ENCODE assay signal across 31 cellular contexts in the genomic region with DNA sequence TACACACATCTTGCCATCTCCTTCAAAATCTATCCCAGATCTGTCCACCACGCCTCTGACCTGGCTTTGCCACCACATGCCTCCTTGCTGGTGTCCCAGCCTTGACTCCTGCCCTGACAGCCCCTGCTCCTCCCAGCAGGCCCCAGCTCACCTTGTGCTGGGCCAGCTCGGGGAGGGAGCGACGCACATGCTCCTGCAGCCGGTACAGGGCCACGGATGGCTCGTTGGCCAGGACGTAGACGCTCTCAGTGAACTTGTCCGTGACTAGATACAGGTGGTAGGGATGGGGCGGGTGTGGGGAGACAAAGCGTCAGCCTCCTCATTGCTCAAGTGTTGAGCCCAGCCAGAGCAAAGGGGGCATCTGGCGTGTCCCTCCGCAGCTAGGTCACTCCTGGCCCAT. TPM values are rescaled to one million over a fixed set of nuclear protein-coding genes. Genes with fewer than 3 reads are reported as not detected.
DNase-seq lines count a peak whose midpoint lies in the region; ATAC-seq and TF ChIP-seq lines count a peak whose summit lies in the region.
"Had no signal": no experiment of that assay in that cellular context is flagged by ENCODE, and none has a peak within 500 bp of the region (broad histone marks: within the 10 kb centered on the region; RNA-seq: fewer than 3 reads in every experiment).

No MANE protein-coding gene starts in this region.

- no peak for DNase-seq in CD14-positive monocyte (ENCODE audit: low spot score)
- DNase-seq in HCT116 (ENCODE audit: low read depth, low spot score) = no peak
- no peak for DNase-seq in DMS53 (lab: John Stamatoyannopoulos, UW)
- no peak for DNase-seq in sciatic nerve (ENCODE audit: low spot score)
- DNase-seq in HT-29 (ENCODE audit: low spot score) = no peak
- no peak for DNase-seq in medulla oblongata (ENCODE audit: extremely low spot score)
- DNase-seq: ACHN; activated CD4-positive, alpha-beta T cell treated with anti-CD3 and anti-CD28 coated beads for 1 hour; activated CD8-positive, alpha-beta T cell treated with anti-CD3 and anti-CD28 coated beads, Interleukin-2, amount 10 ng/mL, durations not matched to agents 7 days and 5 days; activated gamma-delta T cell treated with Interleukin-2 at 50 U/mL for 16 hours; activated T-cell treated with anti-CD3 and anti-CD28 coated beads for 4 hours; aorta; BE2C; colonic mucosa; DMS79 treated with DMSO at 0.1 percent for 48 hours; heart right ventricle; kidney glomerular epithelial cell; mammary epithelial cell; NCI-H446; NCI-H82; sigmoid colon; stimulated activated CD4-positive, alpha-beta T cell treated with anti-CD3 and anti-CD28 coated beads, Interleukin-15, amount 100 ng/mL, for 24 hours; stimulated activated naive CD8-positive, alpha-beta T cell treated with anti-CD3 and anti-CD28 coated beads, Interleukin-15, Interleukin-2, amounts not matched to agents 100 U/mL and 50 U/mL, for 24 hours; tibial artery had no signal

- peaks cover 32% of the 10 kb centered on the region for H3K79me2 ChIP-seq in HCT116 (ENCODE audit: insufficient read depth, low read length)

- no peak for TF ChIP-seq POLR2A in HCT116 (IDR thresholded peaks at IDR 0.05; ENCODE audit: borderline replicate concordance, extremely low read depth, insufficient read depth, insufficient read length)

- no peaks in the 10 kb centered on the region for H3K9me3 ChIP-seq in HCT116 (ENCODE audit: control insufficient read depth in 1 of 2, insufficient read depth in 1 of 2, low read depth in 1 of 2, low read length in 2 of 2)
- H3K9me3 ChIP-seq in neutrophil = no peaks in the 10 kb centered on the region
- H3K9me3 ChIP-seq: BE2C, colonic mucosa, esophagus muscularis mucosa, sigmoid colon, tibial artery had no signal

- no peak overlapping the region for H3K9ac ChIP-seq in HCT116 (ENCODE audit: low read length)

- ATAC-seq in HCT116 = no peak
- ATAC-seq in sciatic nerve = no peak

- H3K27ac ChIP-seq in HCT116 (ENCODE audit: low read depth, low read length) (0 out of 2 replicates have a peak overlapping the region, but pooled peaks have one; percentile 14), adipose tissue (ENCODE audit: low read depth, low read length) (peak overlapping the region; percentile 84), neutrophil (peak overlapping the region; percentile 97)
- H3K27ac ChIP-seq: colonic mucosa, esophagus muscularis mucosa, foreskin keratinocyte, sigmoid colon, SK-N-MC, tibial artery had no signal

- intact Hi-C loops in CD14-positive monocyte (cut with micrococcal nuclease) (no loop called here), HCT116 (cut with micrococcal nuclease) (loop anchor here (2.0 kb wide), 1 partner anchor 156 kb away; no protein-coding TSS in a partner anchor), sciatic nerve (cut with DNase I) (no loop called here)

- peaks cover 39 to 68% of the 10 kb centered on the region in 2 donors for H3K36me3 Mint-ChIP-seq in CD14-positive monocyte

- H3K27ac Mint-ChIP-seq in CD14-positive monocyte = peak overlapping the region; percentile 64 to 87 (median 84)
- H3K27ac Mint-ChIP-seq: activated CD8-positive, alpha-beta T cell treated with anti-CD3 and anti-CD28 coated beads, Interleukin-2, amount 10 ng/mL, durations not matched to agents 7 days and 5 days had no signal

- H3K4me3 Mint-ChIP-seq in CD14-positive monocyte = peak overlapping the region in 1 of 2 donors; percentile 2
- H3K4me3 Mint-ChIP-seq: activated CD8-positive, alpha-beta T cell treated with anti-CD3 and anti-CD28 coated beads, Interleukin-2, amount 10 ng/mL, durations not matched to agents 7 days and 5 days had no signal

- peaks cover 0 to 12% of the 10 kb centered on the region in 2 experiments; a peak in 2 of 4 replicates for H3K36me3 ChIP-seq in HCT116 (ENCODE audit: control insufficient read depth in 1 of 2, insufficient read depth in 2 of 2, low read length in 2 of 2)
- peaks cover 30% of the 10 kb centered on the region for H3K36me3 ChIP-seq in neutrophil
- H3K36me3 ChIP-seq: BE2C had no signal

- peaks cover 15 to 29% (median 22%) of the 10 kb centered on the region in 7 donors for H3K9me3 Mint-ChIP-seq in CD14-positive monocyte

- RAD21 ChIA-PET in HCT116 (lab: Charles Lee; ENCODE audit: low non-redundant PET in 1 of 2, low total read pairs in 2 of 2, uncharacterized antibody in 2 of 2, unreplicated experiment in 2 of 2) = no interaction called here

- no peaks in the 10 kb centered on the region for H4K20me1 ChIP-seq in HCT116 (ENCODE audit: insufficient read depth)

- peaks cover 11 to 29% of the 10 kb centered on the region in 2 experiments for H3K4me1 ChIP-seq in HCT116 (ENCODE audit: control insufficient read depth in 1 of 2, insufficient read depth in 2 of 2, low read length in 2 of 2)
- H3K4me1 ChIP-seq in neutrophil (ENCODE audit: control insufficient read depth in 1 of 2, insufficient read depth in 1 of 2, low read depth in 1 of 2, low read length in 1 of 2) = peaks cover 86 to 100% of the 10 kb centered on the region in 2 experiments
- H3K4me1 ChIP-seq: BE2C had no signal

- H3K4me3 ChIP-seq in HCT116 (replicated peaks in 1 of 2; ENCODE audit: low read depth in 1 of 2, low read length in 2 of 2) (no peak overlapping the region), neutrophil (ENCODE audit: low read depth in 1 of 2, low read length in 1 of 2) (peak overlapping the region; percentile 22 to 25)
- H3K4me3 ChIP-seq: colonic mucosa, esophagus muscularis mucosa, heart right ventricle, sigmoid colon, SK-N-MC, tibial artery had no signal

- no peak for TF ChIP-seq CTCF in CD14-positive monocyte (IDR thresholded peaks at IDR 0.05)
- 0 out of 6 replicates have a peak, but pooled peaks of 1 of the 3 experiments have one; percentile 1 for TF ChIP-seq CTCF in HCT116 (IDR thresholded peaks at IDR 0.05 in 2 of 3, conservative IDR thresholded peaks at IDR 0.05 in 1 of 3; ENCODE audit: borderline replicate concordance in 1 of 3, insufficient read depth in 1 of 3, low read depth in 2 of 3, low read length in 2 of 3)
- TF ChIP-seq CTCF in neutrophil (IDR thresholded peaks at IDR 0.05) = no peak

- peaks cover 0 to 1% (median 0%) of the 10 kb centered on the region in 3 donors for H3K27me3 Mint-ChIP-seq in CD14-positive monocyte (ENCODE audit: low read depth in 3 of 3)
- H3K27me3 Mint-ChIP-seq: progenitor cell of endocrine pancreas had no signal

- no TSS peak for BruUV-seq in HCT116 (replicated peaks; lab: Mats Ljungman, UMichigan)

- H3K4me2 ChIP-seq in HCT116 (ENCODE audit: low read length) = no peak overlapping the region

- CTCF ChIA-PET in HCT116 (lab: Charles Lee) = no interaction called here

- WGBS in adipose tissue, 3 donors = 93 to 97% (median 96%) methylated on average over 14 of the region's 14 CpGs

- no peaks in the 10 kb centered on the region for H3K27me3 ChIP-seq in HCT116 (ENCODE audit: insufficient read depth, low read length)
- no peaks in the 10 kb centered on the region for H3K27me3 ChIP-seq in neutrophil
- H3K27me3 ChIP-seq: BE2C, colonic mucosa, esophagus muscularis mucosa, foreskin keratinocyte, heart right ventricle, sigmoid colon, tibial artery had no signal

- H3K9me2 ChIP-seq in HCT116 (ENCODE audit: insufficient read depth) = no peaks in the 10 kb centered on the region

- peaks cover 31% of the 10 kb centered on the region for H3K4me1 Mint-ChIP-seq in CD14-positive monocyte

- POLR2A ChIA-PET in HCT116 (lab: Charles Lee) = no interaction called here

- TF ChIP-seq RAD21 in HCT116 (IDR thresholded peaks at IDR 0.05; ENCODE audit: low read depth) = no peak

- H2AFZ ChIP-seq in HCT116 (ENCODE audit: low read depth, low read length, poor library complexity, severe bottlenecking) = no peak overlapping the region

TF ChIP-seq in HCT116, 20 proteins besides CTCF, POLR2A, EP300 and RAD21:
- no peak for TF ChIP-seq ZFX (IDR thresholded peaks at IDR 0.05)

RNA-seq across cellular contexts. Expression of a gene that starts 5.2 kb away (rescaled TPM):
- polyA plus RNA-seq in CD14-positive monocyte (10 to 100 TPM; 31.6 to 36.5 TPM), adipose tissue (10 to 100 TPM; 12.4 to 37.7 (median 35.4) TPM)
- total RNA-seq in HCT116 (2021; ENCODE audit: unreplicated experiment) (17.1 TPM), sciatic nerve (28.6 TPM)
- 7.0 and 9.9 TPM in 2 replicates for polyA plus RNA-seq in HCT116 (2012)
- 40.1 and 50.5 TPM in 2 replicates for total RNA-seq in HT-29 (2014; rRNA removed; shearing (Covaris generic))

RNA-seq across cellular contexts. Expression of a gene that starts 5.3 kb away (rescaled TPM):
- polyA plus RNA-seq in CD14-positive monocyte = 10 to 100 TPM; 62.2 to 66.6 TPM
- total RNA-seq in HCT116 (2021; ENCODE audit: unreplicated experiment) = 78.9 TPM
- 99.7 and 103 TPM in 2 replicates for polyA plus RNA-seq in HCT116 (2012)
- polyA plus RNA-seq in adipose tissue = 10 to 100 TPM; 41.8 to 93.6 (median 70.7) TPM
- 58.2 TPM for total RNA-seq in sciatic nerve
- 75.0 and 89.8 TPM in 2 replicates for total RNA-seq in HT-29 (2014; rRNA removed; shearing (Covaris generic))

RNA-seq across cellular contexts. Expression of a gene that starts 16.5 kb away (rescaled TPM):
- polyA plus RNA-seq in CD14-positive monocyte (1 to 10 TPM; 6.4 TPM), adipose tissue (10 to 100 TPM in 2 of 3 donors, 1 to 10 TPM in 1; 9.3 to 16.0 (median 15.5) TPM)
- total RNA-seq in HCT116 (2021; ENCODE audit: unreplicated experiment) (45.3 TPM), sciatic nerve (9.2 TPM)
- 27.4 and 37.7 TPM in 2 replicates for polyA plus RNA-seq in HCT116 (2012)
- 28.7 and 32.3 TPM in 2 replicates for total RNA-seq in HT-29 (2014; rRNA removed; shearing (Covaris generic))

RNA-seq across cellular contexts. Expression of a gene that starts 16.7 kb away (rescaled TPM):
- under 1 TPM; 0.15 to 0.30 TPM for polyA plus RNA-seq in CD14-positive monocyte
- 7.9 TPM for total RNA-seq in HCT116 (2021; ENCODE audit: unreplicated experiment)
- polyA plus RNA-seq in HCT116 (2012) = 0.45 and 0.73 TPM in 2 replicates
- under 1 TPM; 0.22 to 1.00 (median 0.23) TPM for polyA plus RNA-seq in adipose tissue
- 4.7 TPM for total RNA-seq in sciatic nerve
- 0.38 and 0.55 TPM in 2 replicates for total RNA-seq in HT-29 (2014; rRNA removed; shearing (Covaris generic))
- total RNA-seq: esophagus muscularis mucosa, sigmoid colon had no signal

RNA-seq across cellular contexts. Expression of a gene that starts 25.0 kb away (rescaled TPM):
- not detected for polyA plus RNA-seq in CD14-positive monocyte
- 0.07 TPM for total RNA-seq in HCT116 (2021; ENCODE audit: unreplicated experiment)
- polyA plus RNA-seq in HCT116 (2012) = 0.14 and 0.20 TPM in 2 replicates
- under 1 TPM in 2 of 3 donors, not detected in 1; 0.01 to 0.06 TPM for polyA plus RNA-seq in adipose tissue
- total RNA-seq in sciatic nerve = not detected
- not detected in 2 replicates for total RNA-seq in HT-29 (2014; rRNA removed; shearing (Covaris generic))
- total RNA-seq: activated CD8-positive, alpha-beta T cell treated with anti-CD3 and anti-CD28 coated beads, Interleukin-2, amount 10 ng/mL, durations not matched to agents 7 days and 5 days; aorta; foreskin keratinocyte; heart right ventricle; LHCN-M2; mammary epithelial cell had no signal
- polyA plus RNA-seq: aorta, foreskin keratinocyte, heart right ventricle, mammary epithelial cell had no signal

Comparison
In these comparisons a context has a peak if more than half of its experiments do, and no peak if none do; other contexts are left out.
1. H3K27ac ChIP-seq: peak in every context shown above with its lines; median percentile 97 in neutrophil; 84 in adipose tissue; 14 in HCT116.
2. H3K4me3 ChIP-seq: peak in neutrophil (2 of 2); none in HCT116 (0 of 2).